In genomic region chr6:17725083-17725482, GRCh38 we compare ENCODE assay signal across 1 cellular context.
TF ChIP-seq lines count a peak whose summit lies in the region.

No MANE protein-coding gene starts in this region.

TF ChIP-seq in HepG2, 621 proteins besides CTCF, POLR2A, EP300 and RAD21 (continued from another document and continues in another):
- TF ChIP-seq ZNF646 (CRISPR knock-in tag; IDR thresholded peaks at IDR 0.05), result peak; percentile 41; the same call in 1 of the 2 replicates
- peak; percentile 59; the same call in 1 of the 2 replicates for TF ChIP-seq KMT2B (CRISPR knock-in tag; IDR thresholded peaks at IDR 0.05)
- no peak for TF ChIP-seq XBP1 (CRISPR knock-in tag; IDR thresholded peaks at IDR 0.05)
- no peak for TF ChIP-seq ZNF318 (CRISPR knock-in tag; IDR thresholded peaks at IDR 0.05)
- TF ChIP-seq, protein P1, sequence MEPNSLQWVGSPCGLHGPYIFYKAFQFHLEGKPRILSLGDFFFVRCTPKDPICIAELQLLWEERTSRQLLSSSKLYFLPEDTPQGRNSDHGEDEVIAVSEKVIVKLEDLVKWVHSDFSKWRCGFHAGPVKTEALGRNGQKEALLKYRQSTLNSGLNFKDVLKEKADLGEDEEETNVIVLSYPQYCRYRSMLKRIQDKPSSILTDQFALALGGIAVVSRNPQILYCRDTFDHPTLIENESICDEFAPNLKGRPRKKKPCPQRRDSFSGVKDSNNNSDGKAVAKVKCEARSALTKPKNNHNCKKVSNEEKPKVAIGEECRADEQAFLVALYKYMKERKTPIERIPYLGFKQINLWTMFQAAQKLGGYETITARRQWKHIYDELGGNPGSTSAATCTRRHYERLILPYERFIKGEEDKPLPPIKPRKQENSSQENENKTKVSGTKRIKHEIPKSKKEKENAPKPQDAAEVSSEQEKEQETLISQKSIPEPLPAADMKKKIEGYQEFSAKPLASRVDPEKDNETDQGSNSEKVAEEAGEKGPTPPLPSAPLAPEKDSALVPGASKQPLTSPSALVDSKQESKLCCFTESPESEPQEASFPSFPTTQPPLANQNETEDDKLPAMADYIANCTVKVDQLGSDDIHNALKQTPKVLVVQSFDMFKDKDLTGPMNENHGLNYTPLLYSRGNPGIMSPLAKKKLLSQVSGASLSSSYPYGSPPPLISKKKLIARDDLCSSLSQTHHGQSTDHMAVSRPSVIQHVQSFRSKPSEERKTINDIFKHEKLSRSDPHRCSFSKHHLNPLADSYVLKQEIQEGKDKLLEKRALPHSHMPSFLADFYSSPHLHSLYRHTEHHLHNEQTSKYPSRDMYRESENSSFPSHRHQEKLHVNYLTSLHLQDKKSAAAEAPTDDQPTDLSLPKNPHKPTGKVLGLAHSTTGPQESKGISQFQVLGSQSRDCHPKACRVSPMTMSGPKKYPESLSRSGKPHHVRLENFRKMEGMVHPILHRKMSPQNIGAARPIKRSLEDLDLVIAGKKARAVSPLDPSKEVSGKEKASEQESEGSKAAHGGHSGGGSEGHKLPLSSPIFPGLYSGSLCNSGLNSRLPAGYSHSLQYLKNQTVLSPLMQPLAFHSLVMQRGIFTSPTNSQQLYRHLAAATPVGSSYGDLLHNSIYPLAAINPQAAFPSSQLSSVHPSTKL (CRISPR knock-in tag; IDR thresholded peaks at IDR 0.05), result peak; percentile 64; the same call in 1 of the 2 replicates
- TF ChIP-seq EHMT2 (IDR thresholded peaks at IDR 0.05; ENCODE audit: borderline replicate concordance, low read depth, low read length), result no peak
- TF ChIP-seq ELF1 (CRISPR knock-in tag; IDR thresholded peaks at IDR 0.05), result peak; percentile 75
- no peak for TF ChIP-seq SATB2 (CRISPR knock-in tag; IDR thresholded peaks at IDR 0.05)
- no peak for TF ChIP-seq KLF15 (CRISPR knock-in tag; IDR thresholded peaks at IDR 0.05; ENCODE audit: borderline replicate concordance)
- TF ChIP-seq ZNF33A (CRISPR knock-in tag; IDR thresholded peaks at IDR 0.05; ENCODE audit: borderline replicate concordance), result no peak
- peak; percentile 45; the same call in 1 of the 2 replicates for TF ChIP-seq NFYC (CRISPR knock-in tag; IDR thresholded peaks at IDR 0.05)
- TF ChIP-seq ZNF326 (CRISPR knock-in tag; IDR thresholded peaks at IDR 0.05; ENCODE audit: borderline replicate concordance), result no peak
- 0 out of 2 replicates have a peak, but pooled peaks have one; percentile 14 for TF ChIP-seq ZNF557 (CRISPR knock-in tag; IDR thresholded peaks at IDR 0.05)
- TF ChIP-seq, protein P2, sequence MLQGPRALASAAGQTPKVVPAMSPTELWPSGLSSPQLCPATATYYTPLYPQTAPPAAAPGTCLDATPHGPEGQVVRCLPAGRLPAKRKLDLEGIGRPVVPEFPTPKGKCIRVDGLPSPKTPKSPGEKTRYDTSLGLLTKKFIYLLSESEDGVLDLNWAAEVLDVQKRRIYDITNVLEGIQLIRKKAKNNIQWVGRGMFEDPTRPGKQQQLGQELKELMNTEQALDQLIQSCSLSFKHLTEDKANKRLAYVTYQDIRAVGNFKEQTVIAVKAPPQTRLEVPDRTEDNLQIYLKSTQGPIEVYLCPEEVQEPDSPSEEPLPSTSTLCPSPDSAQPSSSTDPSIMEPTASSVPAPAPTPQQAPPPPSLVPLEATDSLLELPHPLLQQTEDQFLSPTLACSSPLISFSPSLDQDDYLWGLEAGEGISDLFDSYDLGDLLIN (CRISPR knock-in tag; IDR thresholded peaks at IDR 0.05; ENCODE audit: borderline replicate concordance), result no peak
- TF ChIP-seq NONO (IDR thresholded peaks at IDR 0.05), result no peak
- TF ChIP-seq NONO (CRISPR knock-in tag; conservative IDR thresholded peaks at IDR 0.05), result 0 out of 2 replicates have a peak, but pooled peaks have one; percentile 25
- no peak for TF ChIP-seq TAF15 (IDR thresholded peaks at IDR 0.05; ENCODE audit: low read depth, low read length, poor library complexity, severe bottlenecking)
- TF ChIP-seq KLF16 (CRISPR knock-in tag; IDR thresholded peaks at IDR 0.05), result no peak
- TF ChIP-seq POGZ (CRISPR knock-in tag; IDR thresholded peaks at IDR 0.05), result no peak
- TF ChIP-seq ZNF614 (CRISPR knock-in tag; IDR thresholded peaks at IDR 0.05; ENCODE audit: borderline replicate concordance), result peak; percentile 70; the same call in 1 of the 2 replicates
- TF ChIP-seq ZNF337 (CRISPR knock-in tag; IDR thresholded peaks at IDR 0.05; ENCODE audit: borderline replicate concordance, low read depth), result no peak
- TF ChIP-seq CSRNP2 (CRISPR knock-in tag; conservative IDR thresholded peaks at IDR 0.05; ENCODE audit: low read depth), result no peak
- 0 out of 2 replicates have a peak, but pooled peaks have one; percentile 22 for TF ChIP-seq PHF8 (CRISPR knock-in tag; IDR thresholded peaks at IDR 0.05)
- no peak for TF ChIP-seq KAT2B (IDR thresholded peaks at IDR 0.05; ENCODE audit: borderline replicate concordance, low read depth, low read length)
- TF ChIP-seq TBP (CRISPR knock-in tag; IDR thresholded peaks at IDR 0.05), result no peak
- TF ChIP-seq NFIB (CRISPR knock-in tag; IDR thresholded peaks at IDR 0.05; ENCODE audit: borderline replicate concordance), result no peak
